In genomic region chr2:237512774-237513466, GRCh38 we compare ENCODE assay signal across 8 cellular contexts. TPM values are rescaled to one million over a fixed set of nuclear protein-coding genes. Genes with fewer than 3 reads are reported as not detected.
DNase-seq lines count a peak whose midpoint lies in the region; ATAC-seq and TF ChIP-seq lines count a peak whose summit lies in the region.

No MANE protein-coding gene starts in this region.

- no peaks in the 10 kb centered on the region for H3K9me3 ChIP-seq in OCI-LY3 (ENCODE audit: insufficient read depth, low read length)

- no peaks in the 10 kb centered on the region for H3K27me3 ChIP-seq in OCI-LY3 (ENCODE audit: low read depth, low read length)

- no peak overlapping the region for H3K9ac ChIP-seq in OCI-LY3 (ENCODE audit: low read length)

- no peak for TF ChIP-seq POLR2A in erythroblast (IDR thresholded peaks at IDR 0.05; ENCODE audit: low read length)

- in situ Hi-C loops in KBM-7 (cut with MboI; ENCODE audit: low pct_unique_long_range_greater_than_20kb, low sequenced_read_pairs), result loop anchor here (25.0 kb wide), 1 partner anchor 351 kb away; no protein-coding TSS in a partner anchor

- peak; percentile 89 for TF ChIP-seq CTCF in OCI-LY3 (IDR thresholded peaks at IDR 0.05; ENCODE audit: low read depth, low read length)

- no peak overlapping the region for H3K4me2 ChIP-seq in OCI-LY3 (ENCODE audit: low read length)

- H4K20me1 ChIP-seq in OCI-LY3 (ENCODE audit: insufficient read depth, low read length), result no peaks in the 10 kb centered on the region

- peaks cover 12% of the 10 kb centered on the region for H3K4me1 ChIP-seq in OCI-LY3 (ENCODE audit: low read length)

- H3K79me2 ChIP-seq in OCI-LY3 (ENCODE audit: low read length), result no peaks in the 10 kb centered on the region

- H3K4me3 ChIP-seq in OCI-LY3 (ENCODE audit: low read length), result no peak overlapping the region

- H2AFZ ChIP-seq in OCI-LY3 (ENCODE audit: low read depth, low read length), result no peak overlapping the region

- DNase-seq in GM04504 (ENCODE audit: low read depth) (peak; percentile 76), KBM-7 (peak; percentile 92), erythroblast (lab: John Stamatoyannopoulos, UW) (peak; percentile 81 to 90), myocyte (ENCODE audit: low read depth) (peak; percentile 91)
- DNase-seq in activated CD8-positive, alpha-beta memory T cell treated with anti-CD3 and anti-CD28 coated beads, Interleukin-2, amount 50 U/mL, for 4 hours, result peak; percentile 78
- peak; percentile 43 to 49 for DNase-seq in stimulated activated CD8-positive, alpha-beta memory T cell treated with anti-CD3 and anti-CD28 coated beads, Interleukin-4, amount 100 ng/mL, for 4 hours (ENCODE audit: low read depth in 2 of 2, low spot score in 1 of 2)

- no peak for ATAC-seq in GM19397 (IDR thresholded peaks at IDR 0.05; ENCODE audit: unreplicated experiment)

- no peaks in the 10 kb centered on the region for H3K36me3 ChIP-seq in OCI-LY3 (replicated peaks; ENCODE audit: low read depth, low read length)

- H3K27ac ChIP-seq in OCI-LY3 (ENCODE audit: low read length), result no peak overlapping the region

RNA-seq across cellular contexts. Expression of gene MLPH, which starts 25.9 kb away (rescaled TPM):
- 47.0 and 51.0 TPM in 2 replicates for total RNA-seq in myocyte
- 121 TPM for polyA plus RNA-seq in myocyte (2012)

RNA-seq across cellular contexts. Expression of gene PRLH, which starts 53.5 kb away (rescaled TPM):
- not detected in 2 replicates for total RNA-seq in myocyte
- polyA plus RNA-seq in myocyte (2012), result not detected
